Comparison of ENCODE assay signal across 1 cellular context in genomic region chr9:2600307-2600706, GRCh38.
TF ChIP-seq lines count a peak whose summit lies in the region.

No MANE protein-coding gene starts in this region.

TF ChIP-seq in HCT116, 20 proteins besides CTCF, POLR2A, EP300 and RAD21 (continued from another document):
- TF ChIP-seq, protein P1, sequence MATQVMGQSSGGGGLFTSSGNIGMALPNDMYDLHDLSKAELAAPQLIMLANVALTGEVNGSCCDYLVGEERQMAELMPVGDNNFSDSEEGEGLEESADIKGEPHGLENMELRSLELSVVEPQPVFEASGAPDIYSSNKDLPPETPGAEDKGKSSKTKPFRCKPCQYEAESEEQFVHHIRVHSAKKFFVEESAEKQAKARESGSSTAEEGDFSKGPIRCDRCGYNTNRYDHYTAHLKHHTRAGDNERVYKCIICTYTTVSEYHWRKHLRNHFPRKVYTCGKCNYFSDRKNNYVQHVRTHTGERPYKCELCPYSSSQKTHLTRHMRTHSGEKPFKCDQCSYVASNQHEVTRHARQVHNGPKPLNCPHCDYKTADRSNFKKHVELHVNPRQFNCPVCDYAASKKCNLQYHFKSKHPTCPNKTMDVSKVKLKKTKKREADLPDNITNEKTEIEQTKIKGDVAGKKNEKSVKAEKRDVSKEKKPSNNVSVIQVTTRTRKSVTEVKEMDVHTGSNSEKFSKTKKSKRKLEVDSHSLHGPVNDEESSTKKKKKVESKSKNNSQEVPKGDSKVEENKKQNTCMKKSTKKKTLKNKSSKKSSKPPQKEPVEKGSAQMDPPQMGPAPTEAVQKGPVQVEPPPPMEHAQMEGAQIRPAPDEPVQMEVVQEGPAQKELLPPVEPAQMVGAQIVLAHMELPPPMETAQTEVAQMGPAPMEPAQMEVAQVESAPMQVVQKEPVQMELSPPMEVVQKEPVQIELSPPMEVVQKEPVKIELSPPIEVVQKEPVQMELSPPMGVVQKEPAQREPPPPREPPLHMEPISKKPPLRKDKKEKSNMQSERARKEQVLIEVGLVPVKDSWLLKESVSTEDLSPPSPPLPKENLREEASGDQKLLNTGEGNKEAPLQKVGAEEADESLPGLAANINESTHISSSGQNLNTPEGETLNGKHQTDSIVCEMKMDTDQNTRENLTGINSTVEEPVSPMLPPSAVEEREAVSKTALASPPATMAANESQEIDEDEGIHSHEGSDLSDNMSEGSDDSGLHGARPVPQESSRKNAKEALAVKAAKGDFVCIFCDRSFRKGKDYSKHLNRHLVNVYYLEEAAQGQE (IDR thresholded peaks at IDR 0.05; ENCODE audit: low read depth), result no peak
- no peak for TF ChIP-seq ELF1 (IDR thresholded peaks at IDR 0.05; ENCODE audit: borderline replicate concordance, low read depth)
TF ChIP-seq in HCT116: peak in this region for 0.
